19 cellular contexts compared by ENCODE assay signal in the genomic region with DNA sequence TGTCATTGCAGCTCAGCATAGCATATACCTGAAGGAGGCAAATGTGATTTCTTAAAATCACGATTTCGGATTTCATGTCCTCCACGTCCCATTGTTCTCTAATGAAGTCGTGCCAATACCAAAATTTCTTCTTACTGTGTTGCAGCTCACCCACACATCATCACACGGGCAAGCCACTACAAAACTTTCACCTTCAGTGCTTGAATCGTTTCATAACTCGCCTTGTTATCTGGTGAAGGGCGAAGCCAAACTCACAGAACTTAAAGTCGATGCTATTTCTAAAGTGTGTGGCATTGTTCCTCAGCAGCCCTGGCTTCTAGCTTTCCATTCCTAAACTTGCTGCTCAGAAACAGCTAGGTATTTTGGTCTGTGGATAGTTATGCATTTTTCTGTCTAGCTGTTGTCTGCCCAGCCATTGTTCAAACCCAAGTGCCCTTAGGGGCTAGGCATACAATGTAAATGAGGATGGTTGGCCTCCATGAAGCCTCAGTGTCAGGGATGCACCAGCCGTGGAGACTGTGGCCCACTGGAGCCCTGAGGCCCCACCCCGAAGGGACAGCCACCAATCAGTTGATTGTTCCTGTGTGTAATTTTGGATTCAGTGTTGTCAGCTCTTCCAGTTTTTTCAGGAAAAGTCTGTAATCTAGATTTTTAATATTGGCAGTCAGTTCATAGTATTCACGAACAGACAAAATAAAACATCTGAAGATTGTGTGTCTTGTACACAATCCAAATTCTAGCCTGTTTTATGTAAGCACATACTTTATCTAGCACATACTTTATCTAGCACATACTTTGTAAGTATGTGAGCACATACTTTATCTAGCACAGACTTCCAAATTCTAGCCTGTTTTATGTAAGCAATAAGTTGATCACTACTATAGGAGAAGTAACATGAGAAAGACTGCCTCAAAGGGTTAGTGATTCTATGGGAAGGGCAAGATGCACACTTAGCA.
DNase-seq lines count a peak whose midpoint lies in the region; ATAC-seq and TF ChIP-seq lines count a peak whose summit lies in the region.
"Had no signal": no experiment of that assay in that cellular context is flagged by ENCODE, and none has a peak within 500 bp of the region (broad histone marks: within the 10 kb centered on the region; RNA-seq: fewer than 3 reads in every experiment).

No MANE protein-coding gene starts in this region.

- H3K36me3 ChIP-seq in HAP-1 (replicated peaks), result no peaks in the 10 kb centered on the region
- H3K36me3 ChIP-seq: gastrocnemius medialis had no signal

- no peaks in the 10 kb centered on the region for H3K27me3 ChIP-seq in HAP-1 (ENCODE audit: low read depth)
- H3K27me3 ChIP-seq: gastrocnemius medialis, stomach had no signal

- no peaks in the 10 kb centered on the region for H3K9me3 Mint-ChIP-seq in osteocyte (ENCODE audit: unreplicated experiment)
- H3K9me3 Mint-ChIP-seq: activated B cell treated with CpG ODN at 0.5 μM for 24 hours; CD8-positive, alpha-beta memory T cell; nephron progenitor cell had no signal

- no peak for TF ChIP-seq CTCF in osteocyte (IDR thresholded peaks at IDR 0.05)

- H3K36me3 Mint-ChIP-seq in osteocyte (ENCODE audit: unreplicated experiment), result peaks cover 72% of the 10 kb centered on the region
- H3K36me3 Mint-ChIP-seq: activated naive CD8-positive, alpha-beta T cell; CD8-positive, alpha-beta memory T cell had no signal

- peak overlapping the region; percentile 97 for H3K27ac Mint-ChIP-seq in osteocyte (ENCODE audit: unreplicated experiment)
- H3K27ac Mint-ChIP-seq: activated B cell treated with CpG ODN at 0.5 μM for 24 hours; activated CD8-positive, alpha-beta T cell treated with anti-CD3 and anti-CD28 coated beads, Interleukin-2, amount 10 ng/mL, durations not matched to agents 7 days and 5 days; activated naive CD8-positive, alpha-beta T cell; activated T-cell treated with anti-CD3 and anti-CD28 coated beads, Interleukin-2, amount 50 U/mL, for 72 hours; nephron progenitor cell; T-helper 17 cell had no signal

- peak; percentile 10 to 37 for DNase-seq in HAP-1 (ENCODE audit: low spot score in 2 of 2)
- DNase-seq in caudate nucleus (lab: John Stamatoyannopoulos, UW), result peak in 18 of 61 donors; percentile 10 to 82 (median 38)
- no peak for DNase-seq in left cardiac atrium
- no peak for DNase-seq in osteocyte (ENCODE audit: extremely low spot score, unreplicated experiment)
- DNase-seq in germinal center (ENCODE audit: low spot score), result no peak
- DNase-seq: activated B cell treated with CpG ODN at 0.5 μM for 24 hours; activated CD8-positive, alpha-beta T cell treated with anti-CD3 and anti-CD28 coated beads, Interleukin-2, amount 10 ng/mL, durations not matched to agents 7 days and 5 days; activated T-cell treated with anti-CD3 and anti-CD28 coated beads, Interleukin-2, amount 50 U/mL, for 72 hours; CD8-positive, alpha-beta memory T cell; central memory CD4-positive, alpha-beta T cell; gastrocnemius medialis; NCI-H187 treated with DMSO at 0.1 percent for 48 hours; nephron progenitor cell; stomach; T-helper 17 cell had no signal

- peak; percentile 9 to 51 for ATAC-seq in left cardiac atrium
- ATAC-seq in esophagus mucosa, result no peak
- no peak for ATAC-seq in GM19328 (IDR thresholded peaks at IDR 0.05; ENCODE audit: unreplicated experiment)
- no peak for ATAC-seq in HG03025 (IDR thresholded peaks at IDR 0.05; ENCODE audit: low FRiP score, unreplicated experiment)
- ATAC-seq: activated CD8-positive, alpha-beta T cell treated with anti-CD3 and anti-CD28 coated beads, Interleukin-2, amount 10 ng/mL, durations not matched to agents 7 days and 5 days; activated T-cell treated with anti-CD3 and anti-CD28 coated beads, Interleukin-2, amount 50 U/mL, for 72 hours; gastrocnemius medialis; T-helper 17 cell had no signal

- in situ Hi-C loops in HAP-1 (cut with MboI; ENCODE audit: low sequenced_read_pairs), result no loop called here

- peaks cover 87% of the 10 kb centered on the region for H3K4me1 Mint-ChIP-seq in osteocyte (ENCODE audit: unreplicated experiment)
- H3K4me1 Mint-ChIP-seq: activated B cell treated with CpG ODN at 0.5 μM for 24 hours; CD8-positive, alpha-beta memory T cell had no signal

- H3K9me3 ChIP-seq in HAP-1, result no peaks in the 10 kb centered on the region
- H3K9me3 ChIP-seq: gastrocnemius medialis, stomach had no signal

- H3K4me3 ChIP-seq in HAP-1, result no peak overlapping the region
- H3K4me3 ChIP-seq: gastrocnemius medialis, stomach had no signal

- peaks cover 8% of the 10 kb centered on the region for H3K4me1 ChIP-seq in HAP-1
- H3K4me1 ChIP-seq: gastrocnemius medialis had no signal

- peak overlapping the region; percentile 46 for H3K27ac ChIP-seq in caudate nucleus (ENCODE audit: low read depth, low read length)
- H3K27ac ChIP-seq: gastrocnemius medialis had no signal

- no peak overlapping the region for H3K4me3 Mint-ChIP-seq in osteocyte (ENCODE audit: unreplicated experiment)
- H3K4me3 Mint-ChIP-seq: activated B cell treated with CpG ODN at 0.5 μM for 24 hours; activated CD8-positive, alpha-beta T cell treated with anti-CD3 and anti-CD28 coated beads, Interleukin-2, amount 10 ng/mL, durations not matched to agents 7 days and 5 days; activated naive CD8-positive, alpha-beta T cell; activated T-cell treated with anti-CD3 and anti-CD28 coated beads, Interleukin-2, amount 50 U/mL, for 72 hours; CD8-positive, alpha-beta memory T cell; nephron progenitor cell; T-helper 17 cell had no signal

- intact Hi-C loops in left cardiac atrium (cut with DNase I), result no loop called here

- no peaks in the 10 kb centered on the region for H3K27me3 Mint-ChIP-seq in osteocyte (ENCODE audit: unreplicated experiment)
- H3K27me3 Mint-ChIP-seq: activated B cell treated with CpG ODN at 0.5 μM for 24 hours had no signal

Comparison
In these comparisons a context has a peak if more than half of its experiments do, and no peak if none do; other contexts are left out.
1. DNase-seq: peak in HAP-1 (2 of 2); none in left cardiac atrium (single experiment), osteocyte (single experiment) and germinal center (single experiment).
2. ATAC-seq: peak in left cardiac atrium (2 of 2); none in esophagus mucosa (single experiment), GM19328 (single experiment) and HG03025 (single experiment).